Comparison of ENCODE assay signal across 8 cellular contexts in the genomic region with DNA sequence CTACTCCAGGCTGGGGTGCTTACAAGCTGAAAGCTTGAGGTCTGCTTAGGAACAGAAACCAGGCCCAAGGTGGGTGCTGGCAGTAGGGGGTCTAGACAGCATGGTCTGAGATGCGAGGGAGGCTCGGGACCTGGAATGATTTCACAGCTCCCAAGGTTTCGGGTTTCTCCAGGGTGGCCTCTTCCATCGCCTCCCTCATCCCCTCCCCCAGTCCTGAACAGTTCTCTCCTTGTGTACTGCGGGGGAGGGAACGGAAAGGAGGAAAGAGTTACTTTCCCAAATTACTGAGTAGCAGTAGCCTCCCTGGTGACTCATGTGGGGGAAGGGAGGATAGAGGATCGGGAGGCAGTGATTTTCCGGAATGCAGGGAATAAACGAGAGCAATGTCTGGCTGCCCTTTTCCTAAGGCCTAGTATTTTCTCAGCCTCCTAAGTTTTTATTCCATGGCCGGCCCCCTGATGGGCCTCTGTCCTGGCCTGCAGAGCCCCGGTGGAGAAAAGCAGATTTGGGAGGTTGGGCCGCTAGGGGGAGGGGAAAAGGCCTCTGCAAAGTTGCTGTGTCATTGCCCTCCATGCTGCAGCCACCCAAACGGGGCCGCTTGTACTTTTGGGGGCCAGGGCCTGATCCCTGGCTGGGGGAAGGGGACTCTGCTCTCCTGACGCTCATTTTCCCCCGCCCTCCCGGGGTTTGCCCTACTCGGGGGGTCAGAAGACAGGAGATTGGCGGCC. TPM values are rescaled to one million over a fixed set of nuclear protein-coding genes. Genes with fewer than 3 reads are reported as not detected.
DNase-seq lines count a peak whose midpoint lies in the region; ATAC-seq, FAIRE-seq and TF ChIP-seq lines count a peak whose summit lies in the region.

No MANE protein-coding gene starts in this region.

- peak; percentile 14 for ATAC-seq in activated CD8-positive, alpha-beta T cell treated with anti-CD3 and anti-CD28 coated beads for 36 hours
- ATAC-seq in HG02938 (IDR thresholded peaks at IDR 0.05; ENCODE audit: unreplicated experiment), result no peak

- H3K27me3 ChIP-seq in effector memory CD4-positive, alpha-beta T cell (replicated peaks; ENCODE audit: control insufficient read depth, insufficient read depth, low read length, poor library complexity, severe bottlenecking), result no peaks in the 10 kb centered on the region

- DNase-seq in AG08395 (ENCODE audit: low spot score) (peak; percentile 64), H54 (ENCODE audit: insufficient read length, low spot score) (peak; percentile 35), NCI-H748 treated with DMSO at 0.1 percent for 48 hours (lab: John Stamatoyannopoulos, UW) (peak; percentile 77), midbrain (lab: John Stamatoyannopoulos, UW) (peak; percentile 74)
- DNase-seq in activated CD8-positive, alpha-beta T cell treated with anti-CD3 and anti-CD28 coated beads for 36 hours, result peak; percentile 90
- DNase-seq in effector memory CD4-positive, alpha-beta T cell, result peak in 2 of 3 donors; percentile 43 to 57
- peak; percentile 66 to 72 for DNase-seq in stimulated activated CD8-positive, alpha-beta memory T cell treated with anti-CD3 and anti-CD28 coated beads, Interleukin-2, amount 100 ng/mL, for 48 hours (ENCODE audit: low read depth in 2 of 2)

- peak overlapping the region; percentile 99 for H3K27ac Mint-ChIP-seq in activated CD8-positive, alpha-beta T cell treated with anti-CD3 and anti-CD28 coated beads for 36 hours

- peak; percentile 34 for TF ChIP-seq CTCF in activated CD8-positive, alpha-beta T cell treated with anti-CD3 and anti-CD28 coated beads for 36 hours (IDR thresholded peaks at IDR 0.05)

- peaks cover 34% of the 10 kb centered on the region for H3K4me1 ChIP-seq in effector memory CD4-positive, alpha-beta T cell (ENCODE audit: control insufficient read depth, insufficient read depth, low read length, poor library complexity, severe bottlenecking)

- H3K4me3 ChIP-seq in effector memory CD4-positive, alpha-beta T cell (ENCODE audit: insufficient read depth, low read depth, low read length, poor library complexity, severe bottlenecking), result peak overlapping the region; percentile 92

- CTCF ChIA-PET in activated CD8-positive, alpha-beta T cell treated with anti-CD3 and anti-CD28 coated beads for 36 hours (lab: Charles Lee), result interaction anchor here (1.0 to 17.0 kb wide), 7 partner anchors 15 to 131 kb away, joined by 4 to 246 read pairs (median 56); partner anchors contain the start of genes HLA-DMA and TAP2

- H3K4me1 Mint-ChIP-seq in activated CD8-positive, alpha-beta T cell treated with anti-CD3 and anti-CD28 coated beads for 36 hours (ENCODE audit: low read depth), result peaks cover 22% of the 10 kb centered on the region

- no peak for FAIRE-seq in H54 (lab: Jason Lieb, UNC)

- peak overlapping the region; percentile 97 for H3K27ac ChIP-seq in effector memory CD4-positive, alpha-beta T cell (ENCODE audit: insufficient read depth, low read length, poor library complexity, severe bottlenecking)

- no peaks in the 10 kb centered on the region for H3K9me3 ChIP-seq in effector memory CD4-positive, alpha-beta T cell (ENCODE audit: control insufficient read depth, low read length)

- no peaks in the 10 kb centered on the region for H3K27me3 Mint-ChIP-seq in activated CD8-positive, alpha-beta T cell treated with anti-CD3 and anti-CD28 coated beads for 36 hours

- H3K36me3 Mint-ChIP-seq in activated CD8-positive, alpha-beta T cell treated with anti-CD3 and anti-CD28 coated beads for 36 hours (ENCODE audit: low read depth), result peaks cover 62% of the 10 kb centered on the region

- peak overlapping the region; percentile 95 for H3K4me3 Mint-ChIP-seq in activated CD8-positive, alpha-beta T cell treated with anti-CD3 and anti-CD28 coated beads for 36 hours

- POLR2A ChIA-PET in activated CD8-positive, alpha-beta T cell treated with anti-CD3 and anti-CD28 coated beads for 36 hours (lab: Charles Lee), result interaction anchor here (0.7 to 30.4 kb wide), 18 partner anchors 8 to 1072 kb away, joined by 3 to 852 read pairs (median 20); partner anchors contain the start of genes BRD2, HLA-DMA, HLA-DMB and HSD17B8

- intact Hi-C loops in activated CD8-positive, alpha-beta T cell treated with anti-CD3 and anti-CD28 coated beads for 36 hours (cut with micrococcal nuclease), result loop anchor here (2.0 kb wide), 2 partner anchors 29 to 125 kb away; partner anchors contain the start of genes HLA-DMB and PSMB8

- H3K36me3 ChIP-seq in effector memory CD4-positive, alpha-beta T cell (ENCODE audit: control insufficient read depth, insufficient read depth, low read length), result peaks cover 16% of the 10 kb centered on the region

- TF ChIP-seq POLR2A in H54 (IDR thresholded peaks at IDR 0.05; ENCODE audit: low read depth, low read length), result no peak; the same call in 1 of the 2 replicates

- H3K9me3 Mint-ChIP-seq in activated CD8-positive, alpha-beta T cell treated with anti-CD3 and anti-CD28 coated beads for 36 hours, result no peaks in the 10 kb centered on the region

RNA-seq across cellular contexts. Expression of gene BRD2, which starts 1.5 kb away (rescaled TPM):
- total RNA-seq in activated CD8-positive, alpha-beta T cell treated with anti-CD3 and anti-CD28 coated beads for 36 hours, result 100 to 1,000 TPM; 219 to 235 TPM

RNA-seq across cellular contexts. Expression of gene HLA-DMA, which starts 17.0 kb away (rescaled TPM):
- 10 to 100 TPM; 16.2 TPM for total RNA-seq in activated CD8-positive, alpha-beta T cell treated with anti-CD3 and anti-CD28 coated beads for 36 hours

RNA-seq across cellular contexts. Expression of gene HLA-DMB, which starts 29.0 kb away (rescaled TPM):
- 1 to 10 TPM; 3.5 to 3.6 TPM for total RNA-seq in activated CD8-positive, alpha-beta T cell treated with anti-CD3 and anti-CD28 coated beads for 36 hours

RNA-seq across cellular contexts. Expression of gene HLA-DOA, which starts 39.5 kb away (rescaled TPM):
- 1 to 10 TPM; 6.4 to 8.1 TPM for total RNA-seq in activated CD8-positive, alpha-beta T cell treated with anti-CD3 and anti-CD28 coated beads for 36 hours

Comparison
In these comparisons a context has a peak if more than half of its experiments do, and no peak if none do; other contexts are left out.
1. DNase-seq: peak in every context shown above with its lines; median percentile 90 in activated CD8-positive, alpha-beta T cell treated with anti-CD3 and anti-CD28 coated beads for 36 hours; 77 in NCI-H748 treated with DMSO at 0.1 percent for 48 hours; 74 in midbrain; 69 in stimulated activated CD8-positive, alpha-beta memory T cell treated with anti-CD3 and anti-CD28 coated beads, Interleukin-2, amount 100 ng/mL, for 48 hours; 64 in AG08395; 50 in effector memory CD4-positive, alpha-beta T cell; 35 in H54.